15 cellular contexts compared by ENCODE assay signal in the genomic region with DNA sequence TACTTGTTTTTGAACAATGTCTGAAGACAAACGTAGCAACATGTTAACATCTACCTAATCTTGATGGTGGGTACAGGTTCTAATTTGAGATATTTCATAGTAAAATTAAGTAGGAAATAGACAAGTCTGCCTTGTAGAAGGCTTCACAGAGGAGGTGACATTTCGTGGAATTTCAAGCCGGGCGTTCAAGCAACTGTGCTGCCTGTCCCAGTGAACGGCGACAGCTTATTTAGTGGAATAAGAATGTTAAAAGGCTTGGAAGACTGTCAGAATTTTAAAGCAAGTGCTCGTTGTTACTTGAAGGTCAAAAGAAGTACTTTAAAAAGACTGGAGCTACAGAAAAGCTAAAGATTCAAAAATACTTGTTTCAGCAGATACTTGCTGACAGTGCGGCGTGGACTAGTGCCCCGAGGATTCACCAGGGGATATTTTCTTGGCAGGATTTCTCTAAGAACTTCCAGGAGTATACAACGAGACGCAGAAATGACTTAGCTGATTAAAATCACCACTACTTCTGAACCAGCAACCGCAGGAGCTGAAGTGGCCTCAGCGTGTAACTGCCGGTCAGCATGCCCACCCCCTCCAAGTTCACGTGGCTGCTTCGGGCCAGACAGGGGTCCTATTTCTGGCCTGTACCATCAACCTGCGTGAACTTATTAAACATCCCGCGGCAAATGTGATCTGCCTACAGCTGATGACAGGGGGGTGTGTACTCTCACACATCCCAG. TPM values are rescaled to one million over a fixed set of nuclear protein-coding genes. Genes with fewer than 3 reads are reported as not detected.
DNase-seq lines count a peak whose midpoint lies in the region; ATAC-seq and TF ChIP-seq lines count a peak whose summit lies in the region.
"Had no signal": no experiment of that assay in that cellular context is flagged by ENCODE, and none has a peak within 500 bp of the region (broad histone marks: within the 10 kb centered on the region; RNA-seq: fewer than 3 reads in every experiment).

No MANE protein-coding gene starts in this region.

- H3K9me3 ChIP-seq in skeletal muscle tissue (ENCODE audit: control insufficient read depth in 3 of 3, low read length in 3 of 3): no peaks in the 10 kb centered on the region
- H3K9me3 ChIP-seq: colonic mucosa had no signal

- DNase-seq in GM03348 (ENCODE audit: low spot score): peak; percentile 71
- DNase-seq in cardiac fibroblast (ENCODE audit: low read depth in 2 of 2): peak; percentile 56 to 65
- DNase-seq in immature natural killer cell: no peak
- no peak for DNase-seq in iPS-NIHi7 (ENCODE audit: extremely low spot score)
- DNase-seq in SIG-M5 treated with dmso at 0.1 percent for 504 hours (lab: John Stamatoyannopoulos, UW; ENCODE audit: unreplicated experiment): no peak
- DNase-seq: activated T-cell treated with anti-CD3 and anti-CD28 coated beads, Interleukin-2, amount 50 U/mL, for 24 hours; CD4-positive, CD25-positive, alpha-beta regulatory T cell; colonic mucosa; HCEC 1CT; KG1; NCI-H2227 treated with DMSO at 0.1 percent for 48 hours; stimulated activated CD4-positive, alpha-beta T cell treated with anti-CD3 and anti-CD28 coated beads, Interleukin-12 subunit alpha, Interleukin-12 subunit beta, amount 100 ng/mL, for 4 hours had no signal

- TF ChIP-seq CTCF in cardiac fibroblast (IDR thresholded peaks at IDR 0.05; ENCODE audit: low read depth, low read length): no peak

- H3K27me3 ChIP-seq in skeletal muscle tissue (ENCODE audit: control insufficient read depth in 3 of 3, insufficient read depth in 3 of 3, low read length in 3 of 3): no peaks in the 10 kb centered on the region
- H3K27me3 ChIP-seq: colonic mucosa had no signal

- H3K36me3 ChIP-seq in skeletal muscle tissue (ENCODE audit: control insufficient read depth in 3 of 3, insufficient read depth in 3 of 3, low read length in 3 of 3): peaks cover 4 to 15% (median 9%) of the 10 kb centered on the region in 3 donors

- H3K4me1 Mint-ChIP-seq in immature natural killer cell: peaks cover 90 to 92% of the 10 kb centered on the region in 2 donors
- no peaks in the 10 kb centered on the region for H3K4me1 Mint-ChIP-seq in stimulated activated memory B cell treated with anti-CD40 and anti-IgM and Interleukin-4, amounts not matched to agents 10 μg/mL and 1 μg/mL and 100 μg/mL, for 72 hours
- H3K4me1 Mint-ChIP-seq: CD4-positive, CD25-positive, alpha-beta regulatory T cell had no signal

- H3K4me3 Mint-ChIP-seq in immature natural killer cell: no peak overlapping the region
- H3K4me3 Mint-ChIP-seq in stimulated activated memory B cell treated with anti-CD40 and anti-IgM and Interleukin-4, amounts not matched to agents 10 μg/mL and 1 μg/mL and 100 μg/mL, for 72 hours: no peak overlapping the region
- H3K4me3 Mint-ChIP-seq: activated T-cell treated with anti-CD3 and anti-CD28 coated beads, Interleukin-2, amount 50 U/mL, for 24 hours; CD4-positive, CD25-positive, alpha-beta regulatory T cell had no signal

- H3K27ac Mint-ChIP-seq in immature natural killer cell: peak overlapping the region; percentile 21 to 91 (median 74)
- no peak overlapping the region for H3K27ac Mint-ChIP-seq in stimulated activated memory B cell treated with anti-CD40 and anti-IgM and Interleukin-4, amounts not matched to agents 10 μg/mL and 1 μg/mL and 100 μg/mL, for 72 hours
- H3K27ac Mint-ChIP-seq: activated T-cell treated with anti-CD3 and anti-CD28 coated beads, Interleukin-2, amount 50 U/mL, for 24 hours; CD4-positive, CD25-positive, alpha-beta regulatory T cell had no signal

- no peaks in the 10 kb centered on the region for H3K9me3 Mint-ChIP-seq in immature natural killer cell
- no peaks in the 10 kb centered on the region for H3K9me3 Mint-ChIP-seq in stimulated activated memory B cell treated with anti-CD40 and anti-IgM and Interleukin-4, amounts not matched to agents 10 μg/mL and 1 μg/mL and 100 μg/mL, for 72 hours
- H3K9me3 Mint-ChIP-seq: activated T-cell treated with anti-CD3 and anti-CD28 coated beads, Interleukin-2, amount 50 U/mL, for 24 hours had no signal

- H3K36me3 Mint-ChIP-seq in immature natural killer cell: peaks cover 0 to 3% (median 2%) of the 10 kb centered on the region in 3 donors
- H3K36me3 Mint-ChIP-seq in stimulated activated memory B cell treated with anti-CD40 and anti-IgM and Interleukin-4, amounts not matched to agents 10 μg/mL and 1 μg/mL and 100 μg/mL, for 72 hours: no peaks in the 10 kb centered on the region
- H3K36me3 Mint-ChIP-seq: CD4-positive, CD25-positive, alpha-beta regulatory T cell had no signal

- H3K4me3 ChIP-seq in cardiac fibroblast (replicated peaks in 1 of 2; ENCODE audit: low read depth in 2 of 2, low read length in 2 of 2): no peak overlapping the region
- peak overlapping the region in 1 of 3 donors; percentile 14 for H3K4me3 ChIP-seq in skeletal muscle tissue (ENCODE audit: low read length in 3 of 3)
- H3K4me3 ChIP-seq: colonic mucosa had no signal

- no peak for ATAC-seq in stimulated activated memory B cell treated with anti-CD40 and anti-IgM and Interleukin-4, amounts not matched to agents 10 μg/mL and 1 μg/mL and 100 μg/mL, for 72 hours
- ATAC-seq in HG02970 (IDR thresholded peaks at IDR 0.05; ENCODE audit: low FRiP score, unreplicated experiment): no peak

- peak overlapping the region; percentile 45 for H3K27ac ChIP-seq in skeletal muscle tissue (ENCODE audit: low read depth, low read length)
- H3K27ac ChIP-seq: colonic mucosa had no signal

- H3K27me3 Mint-ChIP-seq in immature natural killer cell (ENCODE audit: low read depth in 3 of 3): peaks cover 0 to 3% (median 1%) of the 10 kb centered on the region in 3 donors
- peaks cover 31% of the 10 kb centered on the region for H3K27me3 Mint-ChIP-seq in stimulated activated memory B cell treated with anti-CD40 and anti-IgM and Interleukin-4, amounts not matched to agents 10 μg/mL and 1 μg/mL and 100 μg/mL, for 72 hours

- H3K4me1 ChIP-seq in skeletal muscle tissue (ENCODE audit: control insufficient read depth in 3 of 3, insufficient read depth in 3 of 3, low read length in 3 of 3): peaks cover 36 to 59% (median 49%) of the 10 kb centered on the region in 3 donors

- peak overlapping the region in 2 of 3 donors; percentile 55 to 65 for H3K9ac ChIP-seq in skeletal muscle tissue (ENCODE audit: low read depth in 1 of 3, low read length in 3 of 3)

RNA-seq across cellular contexts. Expression of gene CTBP2, which starts 46.5 kb away (rescaled TPM):
- 100 to 1,000 TPM in 2 of 3 donors, 10 to 100 TPM in 1; 89.8 to 154 (median 131) TPM for polyA plus RNA-seq in immature natural killer cell
- total RNA-seq in skeletal muscle tissue: 32.9 TPM

Comparison
In these comparisons a context has a peak if more than half of its experiments do, and no peak if none do; other contexts are left out.
1. DNase-seq: peak in GM03348 (single experiment) and cardiac fibroblast (2 of 2); none in immature natural killer cell (0 of 3), iPS-NIHi7 (single experiment) and SIG-M5 treated with dmso at 0.1 percent for 504 hours (single experiment).